ENCODE assay signal across 8 cellular contexts in the genomic region with DNA sequence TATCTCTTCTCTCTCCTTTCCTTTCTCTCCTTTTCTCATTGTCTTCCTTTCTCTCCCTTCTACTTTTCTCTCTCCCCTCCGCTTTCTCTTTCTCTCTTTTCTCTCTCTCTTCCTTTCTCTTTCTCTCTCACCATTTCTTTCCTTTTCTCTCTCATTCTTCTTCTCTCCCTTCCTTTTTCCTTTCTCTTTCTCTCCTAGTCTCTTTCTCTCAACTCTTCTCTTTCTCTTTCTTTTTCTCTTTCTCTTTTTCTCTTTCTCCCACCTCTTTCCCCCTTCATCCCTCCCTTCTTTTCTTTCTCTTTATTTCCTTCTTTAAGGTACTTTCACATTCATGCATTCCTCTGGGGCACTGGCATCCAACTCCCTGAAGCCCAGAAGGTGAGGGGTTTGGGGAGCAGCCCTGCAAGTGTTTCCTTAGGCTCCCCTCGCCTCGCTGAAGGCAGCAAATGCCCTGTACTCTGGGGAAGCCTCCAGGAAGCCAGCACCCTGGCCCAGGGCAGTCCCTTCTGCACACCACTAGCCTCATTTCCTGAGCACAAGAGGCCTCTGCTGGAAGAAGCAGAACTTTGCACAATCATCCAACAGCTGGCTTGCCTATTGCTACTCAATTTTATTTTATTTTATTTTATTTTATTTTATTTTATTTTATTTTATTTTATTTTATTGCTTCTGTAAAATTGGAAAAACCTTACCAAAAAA.
DNase-seq lines count a peak whose midpoint lies in the region; ATAC-seq lines count a peak whose summit lies in the region.

No MANE protein-coding gene starts in this region.

- peak; percentile 94 for ATAC-seq in HG02623 (IDR thresholded peaks at IDR 0.05; ENCODE audit: unreplicated experiment)

- peak; percentile 75 for DNase-seq in activated CD8-positive, alpha-beta memory T cell treated with anti-CD3 and anti-CD28 coated beads for 24 hours
- no peak for DNase-seq in activated CD8-positive, alpha-beta memory T cell treated with anti-CD3 and anti-CD28 coated beads, Interleukin-2, amount 50 U/mL, for 48 hours
- peak; percentile 58 for DNase-seq in NAMALWA (ENCODE audit: low spot score)
- DNase-seq in activated CD8-positive, alpha-beta memory T cell treated with anti-CD3 and anti-CD28 coated beads, Interleukin-2, amount 50 U/mL, for 4 hours = peak; percentile 61
- DNase-seq in fibroblast of the conjunctiva (ENCODE audit: low read depth) = peak; percentile 22
- peak; percentile 45 for DNase-seq in stimulated activated CD4-positive, alpha-beta T cell treated with anti-CD3 and anti-CD28 coated beads, Interleukin-12 subunit alpha, Interleukin-12 subunit beta, amount 100 ng/mL, for 4 hours
- no peak for DNase-seq in NCI-H2081 (lab: John Stamatoyannopoulos, UW)

Comparison
In these comparisons a context has a peak if more than half of its experiments do, and no peak if none do; other contexts are left out.
1. DNase-seq: peak in activated CD8-positive, alpha-beta memory T cell treated with anti-CD3 and anti-CD28 coated beads for 24 hours (single experiment), NAMALWA (single experiment), activated CD8-positive, alpha-beta memory T cell treated with anti-CD3 and anti-CD28 coated beads, Interleukin-2, amount 50 U/mL, for 4 hours (single experiment), fibroblast of the conjunctiva (single experiment) and stimulated activated CD4-positive, alpha-beta T cell treated with anti-CD3 and anti-CD28 coated beads, Interleukin-12 subunit alpha, Interleukin-12 subunit beta, amount 100 ng/mL, for 4 hours (single experiment); none in activated CD8-positive, alpha-beta memory T cell treated with anti-CD3 and anti-CD28 coated beads, Interleukin-2, amount 50 U/mL, for 48 hours (single experiment) and NCI-H2081 (0 of 2).